8 cellular contexts compared by ENCODE assay signal in the genomic region with DNA sequence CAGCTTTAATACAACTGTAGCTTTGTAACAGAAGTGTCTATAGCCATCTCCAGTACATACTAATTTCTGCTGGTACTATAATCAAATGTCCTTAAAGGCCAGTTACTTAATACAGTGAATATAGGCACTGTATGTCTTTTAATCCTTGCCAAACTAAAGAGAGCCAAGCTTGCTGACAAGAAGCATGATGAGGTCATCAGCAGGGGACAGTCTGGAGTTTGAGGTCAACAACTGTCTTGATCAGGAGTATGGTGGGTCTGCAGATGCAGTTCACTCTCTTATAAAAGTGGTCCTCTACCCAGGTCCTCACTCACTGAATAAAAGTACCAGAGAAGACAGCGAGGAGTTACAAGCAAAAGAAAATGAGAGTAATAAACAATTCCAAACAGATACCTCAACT.
"Had no signal": no experiment of that assay in that cellular context is flagged by ENCODE, and none has a peak within 500 bp of the region (broad histone marks: within the 10 kb centered on the region; RNA-seq: fewer than 3 reads in every experiment).

No MANE protein-coding gene starts in this region.

- H3K4me3 ChIP-seq: GM23248 had no signal

- H3K9ac ChIP-seq: GM23248 had no signal

- FAIRE-seq: H54 had no signal

- H2AFZ ChIP-seq: GM23248 had no signal

- H3K27ac ChIP-seq: GM23248, HL-60 had no signal

- DNase-seq: GM23248, GOT3, H9, HCEC 1CT, HFFc6, KG1 had no signal
